13 cellular contexts compared by ENCODE assay signal in genomic region chr3:63478962-63479660, GRCh38.
"Had no signal": no experiment of that assay in that cellular context is flagged by ENCODE, and none has a peak within 500 bp of the region (broad histone marks: within the 10 kb centered on the region; RNA-seq: fewer than 3 reads in every experiment).

No MANE protein-coding gene starts in this region.

- ATAC-seq: activated T-cell treated with anti-CD3 and anti-CD28 coated beads, Interleukin-2, amount 50 U/mL, for 72 hours; naive thymus-derived CD4-positive, alpha-beta T cell; psoas muscle; stimulated activated naive CD8-positive, alpha-beta T cell treated with anti-CD3 and anti-CD28 coated beads, Interleukin-15, amount 100 ng/mL, for 72 hours had no signal

- H3K9ac ChIP-seq: neural progenitor cell had no signal

- H3K27me3 ChIP-seq: neural progenitor cell, suprapubic skin had no signal

- H3K27ac ChIP-seq: epithelial cell of prostate, neural progenitor cell, psoas muscle, suprapubic skin had no signal

- H3K4me3 ChIP-seq: neural progenitor cell, psoas muscle, smooth muscle cell, suprapubic skin had no signal

- H3K4me1 ChIP-seq: neural progenitor cell, psoas muscle, suprapubic skin had no signal

- DNase-seq: activated CD4-positive, alpha-beta T cell treated with anti-CD3 and anti-CD28 coated beads, Interleukin-2, amount 50 U/mL, for 4 hours; activated effector memory CD4-positive, alpha-beta T cell treated with anti-CD3 and anti-CD28 coated beads, Interleukin-2, amount 50 U/mL, for 16 hours; activated naive CD4-positive, alpha-beta T cell treated with anti-CD3 and anti-CD28 coated beads, Interleukin-2, amount 50 U/mL, for 16 hours; activated T-cell treated with anti-CD3 and anti-CD28 coated beads, Interleukin-2, amount 50 U/mL, for 72 hours; mesendoderm; naive thymus-derived CD4-positive, alpha-beta T cell; psoas muscle; stimulated activated CD4-positive, alpha-beta T cell treated with anti-CD3 and anti-CD28 coated beads, Interleukin-4, amount 100 ng/mL, for 1 hour; stimulated activated naive CD8-positive, alpha-beta T cell treated with anti-CD3 and anti-CD28 coated beads, Interleukin-15, amount 100 ng/mL, for 72 hours had no signal

- H3K4me2 ChIP-seq: neural progenitor cell, smooth muscle cell had no signal

- H3K9me3 ChIP-seq: psoas muscle, suprapubic skin had no signal

- H2AFZ ChIP-seq: neural progenitor cell had no signal

- H3K36me3 ChIP-seq: neural progenitor cell, suprapubic skin had no signal
